9 cellular contexts compared by ENCODE assay signal in genomic region chr22:37660709-37661045, GRCh38. TPM values are rescaled to one million over a fixed set of nuclear protein-coding genes. Genes with fewer than 3 reads are reported as not detected.
DNase-seq lines count a peak whose midpoint lies in the region; ATAC-seq, FAIRE-seq and TF ChIP-seq lines count a peak whose summit lies in the region.
"Had no signal": no experiment of that assay in that cellular context is flagged by ENCODE, and none has a peak within 500 bp of the region (broad histone marks: within the 10 kb centered on the region; RNA-seq: fewer than 3 reads in every experiment).

No MANE protein-coding gene starts in this region.

- H3K9me3 Mint-ChIP-seq in activated naive CD4-positive, alpha-beta T cell treated with anti-CD3 and anti-CD28 coated beads, Interleukin-2, amount 10 ng/mL, durations not matched to agents 7 days and 5 days = no peaks in the 10 kb centered on the region
- H3K9me3 Mint-ChIP-seq in activated CD4-positive, alpha-beta memory T cell treated with anti-CD3 and anti-CD28 coated beads, Interleukin-2, amount 10 ng/mL, durations not matched to agents 7 days and 5 days = no peaks in the 10 kb centered on the region
- H3K9me3 Mint-ChIP-seq in Calu3 (ENCODE audit: low read depth, unreplicated experiment) = no peaks in the 10 kb centered on the region

- H3K27me3 Mint-ChIP-seq in activated naive CD4-positive, alpha-beta T cell treated with anti-CD3 and anti-CD28 coated beads, Interleukin-2, amount 10 ng/mL, durations not matched to agents 7 days and 5 days = no peaks in the 10 kb centered on the region
- no peaks in the 10 kb centered on the region for H3K27me3 Mint-ChIP-seq in activated CD4-positive, alpha-beta memory T cell treated with anti-CD3 and anti-CD28 coated beads, Interleukin-2, amount 10 ng/mL, durations not matched to agents 7 days and 5 days
- H3K27me3 Mint-ChIP-seq in Calu3 (ENCODE audit: unreplicated experiment) = no peaks in the 10 kb centered on the region

- peaks cover 40% of the 10 kb centered on the region for H3K4me1 Mint-ChIP-seq in activated naive CD4-positive, alpha-beta T cell treated with anti-CD3 and anti-CD28 coated beads, Interleukin-2, amount 10 ng/mL, durations not matched to agents 7 days and 5 days
- peaks cover 42% of the 10 kb centered on the region for H3K4me1 Mint-ChIP-seq in activated CD4-positive, alpha-beta memory T cell treated with anti-CD3 and anti-CD28 coated beads, Interleukin-2, amount 10 ng/mL, durations not matched to agents 7 days and 5 days
- peaks cover 40% of the 10 kb centered on the region for H3K4me1 Mint-ChIP-seq in Calu3 (ENCODE audit: low read depth, unreplicated experiment)

- ATAC-seq in HepG2 = no peak

- peak overlapping the region; percentile 81 for H3K4me3 Mint-ChIP-seq in activated naive CD4-positive, alpha-beta T cell treated with anti-CD3 and anti-CD28 coated beads, Interleukin-2, amount 10 ng/mL, durations not matched to agents 7 days and 5 days
- H3K4me3 Mint-ChIP-seq in activated CD4-positive, alpha-beta memory T cell treated with anti-CD3 and anti-CD28 coated beads, Interleukin-2, amount 10 ng/mL, durations not matched to agents 7 days and 5 days = peak overlapping the region; percentile 84
- H3K4me3 Mint-ChIP-seq in Calu3 (ENCODE audit: low read depth, unreplicated experiment) = no peak overlapping the region

- peaks cover 9 to 16% of the 10 kb centered on the region in 2 experiments for H3K36me3 ChIP-seq in HepG2 (replicated peaks in 1 of 2; ENCODE audit: control insufficient read depth in 1 of 2, insufficient read depth in 2 of 2, low read length in 2 of 2)
- H3K36me3 ChIP-seq in suprapubic skin = peaks cover 4% of the 10 kb centered on the region

- no peak for DNase-seq in activated naive CD4-positive, alpha-beta T cell treated with anti-CD3 and anti-CD28 coated beads, Interleukin-2, amount 10 ng/mL, durations not matched to agents 7 days and 5 days
- no peak for DNase-seq in activated naive CD4-positive, alpha-beta T cell treated with Interleukin-2 at 50 U/mL for 16 hours
- no peak for DNase-seq in activated CD4-positive, alpha-beta memory T cell treated with anti-CD3 and anti-CD28 coated beads, Interleukin-2, amount 10 ng/mL, durations not matched to agents 7 days and 5 days
- DNase-seq in HepG2 (ENCODE audit: low spot score) (no peak), suprapubic skin (ENCODE audit: low spot score in 2 of 2) (no peak), NCI-H2171 treated with DMSO at 0.1 percent for 48 hours (lab: John Stamatoyannopoulos, UW) (no peak), Calu3 (no peak)
- no peak for DNase-seq in NK-92 treated with Interleukin-12 subunit alpha and Interleukin-12 subunit beta, amount 100 ng/mL, for 24 hours (lab: John Stamatoyannopoulos, UW)
- DNase-seq: WERI-Rb-1 had no signal

- H3K27ac Mint-ChIP-seq in activated naive CD4-positive, alpha-beta T cell treated with anti-CD3 and anti-CD28 coated beads, Interleukin-2, amount 10 ng/mL, durations not matched to agents 7 days and 5 days = peak overlapping the region; percentile 73
- no peak overlapping the region for H3K27ac Mint-ChIP-seq in activated CD4-positive, alpha-beta memory T cell treated with anti-CD3 and anti-CD28 coated beads, Interleukin-2, amount 10 ng/mL, durations not matched to agents 7 days and 5 days
- H3K27ac Mint-ChIP-seq in Calu3 (ENCODE audit: unreplicated experiment) = no peak overlapping the region

- TF ChIP-seq RAD21 in HepG2 (CRISPR knock-in tag; IDR thresholded peaks at IDR 0.05) = no peak

- no peak overlapping the region for H2AFZ ChIP-seq in HepG2 (ENCODE audit: low read length)

- POLR2A ChIA-PET in activated CD4-positive, alpha-beta memory T cell treated with anti-CD3 and anti-CD28 coated beads, Interleukin-2, amount 10 ng/mL, durations not matched to agents 7 days and 5 days (lab: Charles Lee) = interaction anchor here (0.6 to 15.9 kb wide), 5 partner anchors 8 to 25 kb away, joined by 3 to 244 read pairs (median 6); partner anchors contain the start of genes LGALS1, NOL12 and SH3BP1
- POLR2A ChIA-PET in HepG2 (lab: Yijun Ruan, JAX) = interaction anchor here (0.8 to 11.2 kb wide), 15 partner anchors 12 to 149 kb away, joined by 3 to 242 read pairs (median 5); partner anchors contain the start of genes GCAT, GGA1, LGALS1 and NOL12

- TF ChIP-seq POLR2A in HepG2 (IDR thresholded peaks at IDR 0.05; ENCODE audit: insufficient read depth in 1 of 2, low read depth in 2 of 2, low read length in 2 of 2) (no peak), suprapubic skin (IDR thresholded peaks at IDR 0.05) (no peak)

- peaks cover 52% of the 10 kb centered on the region for H4K20me1 ChIP-seq in HepG2 (ENCODE audit: insufficient read depth, low read length)

- TF ChIP-seq CTCF in HepG2 (CRISPR knock-in tag; IDR thresholded peaks at IDR 0.05) (no peak), suprapubic skin (IDR thresholded peaks at IDR 0.05) (no peak), Calu3 (IDR thresholded peaks at IDR 0.05; ENCODE audit: unreplicated experiment) (no peak)

- peaks cover 65% of the 10 kb centered on the region for H3K79me2 ChIP-seq in HepG2 (ENCODE audit: insufficient read depth, low read length)

- H3K36me3 Mint-ChIP-seq in activated naive CD4-positive, alpha-beta T cell treated with anti-CD3 and anti-CD28 coated beads, Interleukin-2, amount 10 ng/mL, durations not matched to agents 7 days and 5 days = peaks cover 12% of the 10 kb centered on the region
- peaks cover 16% of the 10 kb centered on the region for H3K36me3 Mint-ChIP-seq in activated CD4-positive, alpha-beta memory T cell treated with anti-CD3 and anti-CD28 coated beads, Interleukin-2, amount 10 ng/mL, durations not matched to agents 7 days and 5 days (ENCODE audit: low read depth)
- peaks cover 36% of the 10 kb centered on the region for H3K36me3 Mint-ChIP-seq in Calu3 (ENCODE audit: insufficient read depth, unreplicated experiment)

- peak overlapping the region; percentile 94 for H3K4me2 ChIP-seq in HepG2 (ENCODE audit: low read depth, low read length)

- H3K4me3 ChIP-seq in HepG2 (replicated peaks in 1 of 3; ENCODE audit: insufficient read depth in 1 of 3, low read depth in 2 of 3, low read length in 3 of 3) (peak overlapping the region; percentile 75 to 97 (median 94)), suprapubic skin (no peak overlapping the region)

- no CpG with 5 or more reads among the region's 2 CpGs for WGBS in HepG2 (ENCODE audit: low lambda C conversion rate)
- 47% methylated on average over 2 of the region's 2 CpGs for WGBS in suprapubic skin

- H3K9me3 ChIP-seq in HepG2 (ENCODE audit: low read length) (no peaks in the 10 kb centered on the region), suprapubic skin (no peaks in the 10 kb centered on the region)

- intact Hi-C loops in HepG2 (cut with micrococcal nuclease; ENCODE audit: unreplicated experiment) (loop anchor here (1.0 kb wide), 2 partner anchors 17 to 21 kb away; no protein-coding TSS in a partner anchor), Calu3 (cut with micrococcal nuclease; ENCODE audit: unreplicated experiment) (no loop called here)

- H3K9ac ChIP-seq in HepG2 (ENCODE audit: insufficient read depth, low read depth, low read length) = peak overlapping the region; percentile 92

- BruUV-seq in HepG2 (replicated peaks; lab: Mats Ljungman, UMichigan) (no TSS peak), Calu3 (replicated peaks; lab: Mats Ljungman, UMichigan) (no TSS peak)

- no peak for TF ChIP-seq EP300 in HepG2 (IDR thresholded peaks at IDR 0.05; ENCODE audit: low read depth in 2 of 2, low read length in 2 of 2)
- no peak for TF ChIP-seq EP300 in HepG2 (CRISPR knock-in tag; IDR thresholded peaks at IDR 0.05; ENCODE audit: borderline replicate concordance)
- TF ChIP-seq EP300 in suprapubic skin (IDR thresholded peaks at IDR 0.05) = no peak

- H3K27me3 ChIP-seq in HepG2 (ENCODE audit: control insufficient read depth in 1 of 2, insufficient read depth in 2 of 2, low read length in 2 of 2) (no peaks in the 10 kb centered on the region; a peak in 1 of 5 replicates), suprapubic skin (no peaks in the 10 kb centered on the region)

- no peak for FAIRE-seq in HepG2 (lab: Jason Lieb, UNC)

- in situ Hi-C loops in HepG2 (cut with HindIII; ENCODE audit: extremely low pct_ligation_motif_present, low pct_unique_long_range_greater_than_20kb) = no loop called here

- CTCF ChIA-PET in activated naive CD4-positive, alpha-beta T cell treated with anti-CD3 and anti-CD28 coated beads, Interleukin-2, amount 10 ng/mL, durations not matched to agents 7 days and 5 days (lab: Charles Lee) = interaction anchor here (0.6 to 7.7 kb wide), 5 partner anchors 11 to 400 kb away, joined by 3 to 83 read pairs (median 15); partner anchors contain the start of gene LGALS1
- CTCF ChIA-PET in activated CD4-positive, alpha-beta memory T cell treated with anti-CD3 and anti-CD28 coated beads, Interleukin-2, amount 10 ng/mL, durations not matched to agents 7 days and 5 days (lab: Charles Lee) = interaction anchor here (0.9 to 12.8 kb wide), 7 partner anchors 10 to 53 kb away, joined by 3 to 191 read pairs (median 5); partner anchors contain the start of genes LGALS1 and NOL12
- CTCF ChIA-PET in HepG2 (lab: Yijun Ruan, JAX; ENCODE audit: low intra/inter-chr PET ratio, low total read pairs) (interaction anchor here (1.8 to 1.9 kb wide), 2 partner anchors 20 to 21 kb away, joined by 3 to 7 read pairs; no protein-coding TSS in a partner anchor), Calu3 (lab: Charles Lee) (interaction anchor here (0.8 to 1.8 kb wide), 3 partner anchors 17 to 54 kb away, joined by 3 to 13 read pairs (median 4); no protein-coding TSS in a partner anchor)

- H3K4me1 ChIP-seq in HepG2 (ENCODE audit: insufficient read depth, low read length) = peaks cover 64% of the 10 kb centered on the region
- peaks cover 36% of the 10 kb centered on the region for H3K4me1 ChIP-seq in suprapubic skin

- H3K27ac ChIP-seq in HepG2 (ENCODE audit: extremely low read length, insufficient read depth, low read length) (peak overlapping the region; percentile 93), suprapubic skin (peak overlapping the region; percentile 15)
- H3K27ac ChIP-seq: WERI-Rb-1 had no signal

RNA-seq across cellular contexts. Expression of gene PDXP, which starts 2.2 kb away (rescaled TPM):
- total RNA-seq in activated CD4-positive, alpha-beta memory T cell treated with anti-CD3 and anti-CD28 coated beads, Interleukin-2, amount 10 ng/mL, durations not matched to agents 7 days and 5 days = 10 to 100 TPM; 19.1 to 21.6 TPM
- total RNA-seq in HepG2 (2016; rRNA removed; fragmentation: Illumina TruSeq; extraction: Trizol) = 46.1 and 58.2 TPM in 2 replicates
- total RNA-seq in HepG2 (2016; cell fraction: cytosol; rRNA removed; fragmentation: Illumina TruSeq; extraction: Trizol; ENCODE audit: low read depth) = 62.9 and 64.6 TPM in 2 replicates
- total RNA-seq in HepG2 (2016; cell fraction: insoluble cytoplasmic fraction; rRNA removed; fragmentation: Illumina TruSeq; extraction: Trizol) = 45.3 and 56.4 TPM in 2 replicates
- 118 and 121 TPM in 2 replicates for total RNA-seq in HepG2 (2016; cell fraction: membrane; rRNA removed; fragmentation: Illumina TruSeq; extraction: Trizol)
- total RNA-seq in HepG2 (2016; cell fraction: nucleus; rRNA removed; fragmentation: Illumina TruSeq; extraction: Trizol) = 25.4 and 29.3 TPM in 2 replicates
- polyA plus RNA-seq in HepG2 (2011; rRNA removed) = 70.6 and 85.3 TPM in 2 replicates
- 84.8 and 95.4 TPM in 2 replicates for polyA plus RNA-seq in HepG2 (2011; cell fraction: cytosol; rRNA removed)
- polyA plus RNA-seq in HepG2 (2011; cell fraction: nucleus; rRNA removed) = 35.1 and 40.0 TPM in 2 replicates
- 56.1 and 70.1 TPM in 2 replicates for polyA plus RNA-seq in HepG2 (2012)
- 91.9 and 92.3 TPM in 2 replicates for polyA plus RNA-seq in HepG2 (2016; cell fraction: cytosol; fragmentation: Illumina TruSeq; extraction: Trizol; ENCODE audit: low read depth)
- 62.2 and 67.0 TPM in 2 replicates for polyA plus RNA-seq in HepG2 (2016; cell fraction: insoluble cytoplasmic fraction; fragmentation: Illumina TruSeq; extraction: Trizol; ENCODE audit: low read depth)
- polyA plus RNA-seq in HepG2 (2016; cell fraction: membrane; fragmentation: Illumina TruSeq; extraction: Trizol; ENCODE audit: low read depth) = 136 and 141 TPM in 2 replicates
- 55.6 and 56.4 TPM in 2 replicates for polyA plus RNA-seq in HepG2 (2016; cell fraction: nucleus; fragmentation: Illumina TruSeq; extraction: Trizol; ENCODE audit: insufficient read depth, low read depth)
- 51.1 and 129 TPM in 2 replicates for polyA minus RNA-seq in HepG2 (2011; rRNA and poly(A)+ RNA removed; ENCODE audit: low replicate concordance)
- 45.3 and 51.1 TPM in 2 replicates for polyA minus RNA-seq in HepG2 (2011; cell fraction: cytosol; rRNA and poly(A)+ RNA removed)
- 11.2 and 19.6 TPM in 2 replicates for polyA minus RNA-seq in HepG2 (2011; cell fraction: nucleus; rRNA and poly(A)+ RNA removed)
- 1 to 10 TPM; 4.2 to 6.1 (median 4.9) TPM for total RNA-seq in suprapubic skin
- 18.4 and 21.4 TPM in 2 replicates for total RNA-seq in Calu3 (2022)

RNA-seq across cellular contexts. Expression of gene LGALS1, which starts 14.8 kb away (rescaled TPM):
- 1,000 to 10,000 TPM; 2,209 to 2,240 TPM for total RNA-seq in activated CD4-positive, alpha-beta memory T cell treated with anti-CD3 and anti-CD28 coated beads, Interleukin-2, amount 10 ng/mL, durations not matched to agents 7 days and 5 days
- total RNA-seq in HepG2 (2016; rRNA removed; fragmentation: Illumina TruSeq; extraction: Trizol) (103 and 124 TPM in 2 replicates), suprapubic skin (100 to 1,000 TPM; 138 to 277 (median 207) TPM), Calu3 (2022) (61.4 and 72.3 TPM in 2 replicates)
- 57.9 and 62.2 TPM in 2 replicates for total RNA-seq in HepG2 (2016; cell fraction: cytosol; rRNA removed; fragmentation: Illumina TruSeq; extraction: Trizol; ENCODE audit: low read depth)
- total RNA-seq in HepG2 (2016; cell fraction: insoluble cytoplasmic fraction; rRNA removed; fragmentation: Illumina TruSeq; extraction: Trizol) = 112 and 139 TPM in 2 replicates
- total RNA-seq in HepG2 (2016; cell fraction: membrane; rRNA removed; fragmentation: Illumina TruSeq; extraction: Trizol) = 82.6 and 91.4 TPM in 2 replicates
- 41.9 and 43.3 TPM in 2 replicates for total RNA-seq in HepG2 (2016; cell fraction: nucleus; rRNA removed; fragmentation: Illumina TruSeq; extraction: Trizol)
- 858 and 969 TPM in 2 replicates for polyA plus RNA-seq in HepG2 (2011; rRNA removed)
- polyA plus RNA-seq in HepG2 (2011; cell fraction: cytosol; rRNA removed) = 832 and 1,201 TPM in 2 replicates
- polyA plus RNA-seq in HepG2 (2011; cell fraction: nucleus; rRNA removed) = 345 and 371 TPM in 2 replicates
- polyA plus RNA-seq in HepG2 (2012) = 159 and 278 TPM in 2 replicates
- polyA plus RNA-seq in HepG2 (2016; cell fraction: cytosol; fragmentation: Illumina TruSeq; extraction: Trizol; ENCODE audit: low read depth) = 67.7 and 71.5 TPM in 2 replicates
- polyA plus RNA-seq in HepG2 (2016; cell fraction: insoluble cytoplasmic fraction; fragmentation: Illumina TruSeq; extraction: Trizol; ENCODE audit: low read depth) = 127 and 134 TPM in 2 replicates
- 86.0 and 88.7 TPM in 2 replicates for polyA plus RNA-seq in HepG2 (2016; cell fraction: membrane; fragmentation: Illumina TruSeq; extraction: Trizol; ENCODE audit: low read depth)
- polyA plus RNA-seq in HepG2 (2016; cell fraction: nucleus; fragmentation: Illumina TruSeq; extraction: Trizol; ENCODE audit: insufficient read depth, low read depth) = 73.5 and 82.4 TPM in 2 replicates
- 698 and 901 TPM in 2 replicates for polyA minus RNA-seq in HepG2 (2011; rRNA and poly(A)+ RNA removed; ENCODE audit: low replicate concordance)
- 108 and 111 TPM in 2 replicates for polyA minus RNA-seq in HepG2 (2011; cell fraction: cytosol; rRNA and poly(A)+ RNA removed)
- polyA minus RNA-seq in HepG2 (2011; cell fraction: nucleus; rRNA and poly(A)+ RNA removed) = 36.1 and 40.8 TPM in 2 replicates

RNA-seq across cellular contexts. Expression of gene SH3BP1, which starts 21.2 kb away (rescaled TPM):
- total RNA-seq in activated CD4-positive, alpha-beta memory T cell treated with anti-CD3 and anti-CD28 coated beads, Interleukin-2, amount 10 ng/mL, durations not matched to agents 7 days and 5 days = 100 to 1,000 TPM; 161 to 162 TPM
- total RNA-seq in HepG2 (2016; rRNA removed; fragmentation: Illumina TruSeq; extraction: Trizol) = 8.4 and 9.4 TPM in 2 replicates
- total RNA-seq in HepG2 (2016; cell fraction: cytosol; rRNA removed; fragmentation: Illumina TruSeq; extraction: Trizol; ENCODE audit: low read depth) = 5.6 and 6.0 TPM in 2 replicates
- total RNA-seq in HepG2 (2016; cell fraction: insoluble cytoplasmic fraction; rRNA removed; fragmentation: Illumina TruSeq; extraction: Trizol) = 6.3 and 8.5 TPM in 2 replicates
- 9.2 and 11.0 TPM in 2 replicates for total RNA-seq in HepG2 (2016; cell fraction: membrane; rRNA removed; fragmentation: Illumina TruSeq; extraction: Trizol)
- total RNA-seq in HepG2 (2016; cell fraction: nucleus; rRNA removed; fragmentation: Illumina TruSeq; extraction: Trizol) = 6.6 and 9.5 TPM in 2 replicates
- polyA plus RNA-seq in HepG2 (2011; rRNA removed) = 15.7 and 18.5 TPM in 2 replicates
- 7.3 and 12.2 TPM in 2 replicates for polyA plus RNA-seq in HepG2 (2011; cell fraction: cytosol; rRNA removed)
- polyA plus RNA-seq in HepG2 (2011; cell fraction: nucleus; rRNA removed) = 56.4 and 86.5 TPM in 2 replicates
- polyA plus RNA-seq in HepG2 (2012) = 23.6 and 27.1 TPM in 2 replicates
- 7.5 and 7.7 TPM in 2 replicates for polyA plus RNA-seq in HepG2 (2016; cell fraction: cytosol; fragmentation: Illumina TruSeq; extraction: Trizol; ENCODE audit: low read depth)
- 11.5 and 13.3 TPM in 2 replicates for polyA plus RNA-seq in HepG2 (2016; cell fraction: insoluble cytoplasmic fraction; fragmentation: Illumina TruSeq; extraction: Trizol; ENCODE audit: low read depth)
- 12.3 and 13.5 TPM in 2 replicates for polyA plus RNA-seq in HepG2 (2016; cell fraction: membrane; fragmentation: Illumina TruSeq; extraction: Trizol; ENCODE audit: low read depth)
- polyA plus RNA-seq in HepG2 (2016; cell fraction: nucleus; fragmentation: Illumina TruSeq; extraction: Trizol; ENCODE audit: insufficient read depth, low read depth) = 17.9 and 27.8 TPM in 2 replicates
- 1.6 and 9.8 TPM in 2 replicates for polyA minus RNA-seq in HepG2 (2011; rRNA and poly(A)+ RNA removed; ENCODE audit: low replicate concordance)
- 6.4 and 9.8 TPM in 2 replicates for polyA minus RNA-seq in HepG2 (2011; cell fraction: cytosol; rRNA and poly(A)+ RNA removed)
- polyA minus RNA-seq in HepG2 (2011; cell fraction: nucleus; rRNA and poly(A)+ RNA removed) = 7.9 and 15.4 TPM in 2 replicates
- 10 to 100 TPM; 57.1 to 60.7 (median 57.7) TPM for total RNA-seq in suprapubic skin
- 13.0 and 17.6 TPM in 2 replicates for total RNA-seq in Calu3 (2022)

RNA-seq across cellular contexts. Expression of gene NOL12, which starts 25.5 kb away (rescaled TPM):
- total RNA-seq in activated CD4-positive, alpha-beta memory T cell treated with anti-CD3 and anti-CD28 coated beads, Interleukin-2, amount 10 ng/mL, durations not matched to agents 7 days and 5 days = 10 to 100 TPM; 36.6 to 36.9 TPM
- total RNA-seq in HepG2 (2016; rRNA removed; fragmentation: Illumina TruSeq; extraction: Trizol) (27.5 and 31.4 TPM in 2 replicates), suprapubic skin (10 to 100 TPM; 29.2 to 49.8 (median 40.7) TPM), Calu3 (2022) (23.7 and 26.8 TPM in 2 replicates)
- 16.8 and 19.1 TPM in 2 replicates for total RNA-seq in HepG2 (2016; cell fraction: cytosol; rRNA removed; fragmentation: Illumina TruSeq; extraction: Trizol; ENCODE audit: low read depth)
- total RNA-seq in HepG2 (2016; cell fraction: insoluble cytoplasmic fraction; rRNA removed; fragmentation: Illumina TruSeq; extraction: Trizol) = 32.5 and 33.9 TPM in 2 replicates
- 15.1 and 15.8 TPM in 2 replicates for total RNA-seq in HepG2 (2016; cell fraction: membrane; rRNA removed; fragmentation: Illumina TruSeq; extraction: Trizol)
- 16.0 and 18.3 TPM in 2 replicates for total RNA-seq in HepG2 (2016; cell fraction: nucleus; rRNA removed; fragmentation: Illumina TruSeq; extraction: Trizol)
- 11.8 and 14.3 TPM in 2 replicates for polyA plus RNA-seq in HepG2 (2011; rRNA removed)
- 10.6 and 13.4 TPM in 2 replicates for polyA plus RNA-seq in HepG2 (2011; cell fraction: cytosol; rRNA removed)
- 22.9 and 24.1 TPM in 2 replicates for polyA plus RNA-seq in HepG2 (2011; cell fraction: nucleus; rRNA removed)
- 7.3 and 8.5 TPM in 2 replicates for polyA plus RNA-seq in HepG2 (2012)
- polyA plus RNA-seq in HepG2 (2016; cell fraction: cytosol; fragmentation: Illumina TruSeq; extraction: Trizol; ENCODE audit: low read depth) = 11.0 and 12.6 TPM in 2 replicates
- 33.1 and 34.7 TPM in 2 replicates for polyA plus RNA-seq in HepG2 (2016; cell fraction: insoluble cytoplasmic fraction; fragmentation: Illumina TruSeq; extraction: Trizol; ENCODE audit: low read depth)
- 11.4 and 13.2 TPM in 2 replicates for polyA plus RNA-seq in HepG2 (2016; cell fraction: membrane; fragmentation: Illumina TruSeq; extraction: Trizol; ENCODE audit: low read depth)
- 32.5 and 32.7 TPM in 2 replicates for polyA plus RNA-seq in HepG2 (2016; cell fraction: nucleus; fragmentation: Illumina TruSeq; extraction: Trizol; ENCODE audit: insufficient read depth, low read depth)
- polyA minus RNA-seq in HepG2 (2011; rRNA and poly(A)+ RNA removed; ENCODE audit: low replicate concordance) = 17.5 and 18.0 TPM in 2 replicates
- 6.7 and 8.4 TPM in 2 replicates for polyA minus RNA-seq in HepG2 (2011; cell fraction: cytosol; rRNA and poly(A)+ RNA removed)
- polyA minus RNA-seq in HepG2 (2011; cell fraction: nucleus; rRNA and poly(A)+ RNA removed) = 18.2 and 19.4 TPM in 2 replicates

RNA-seq across cellular contexts. Expression of gene TRIOBP, which starts 36.2 kb away (rescaled TPM):
- 10 to 100 TPM; 40.9 to 42.7 TPM for total RNA-seq in activated CD4-positive, alpha-beta memory T cell treated with anti-CD3 and anti-CD28 coated beads, Interleukin-2, amount 10 ng/mL, durations not matched to agents 7 days and 5 days
- total RNA-seq in HepG2 (2016; rRNA removed; fragmentation: Illumina TruSeq; extraction: Trizol) (11.3 and 15.4 TPM in 2 replicates), suprapubic skin (10 to 100 TPM; 58.6 to 71.6 (median 64.3) TPM), Calu3 (2022) (85.3 and 86.5 TPM in 2 replicates)
- total RNA-seq in HepG2 (2016; cell fraction: cytosol; rRNA removed; fragmentation: Illumina TruSeq; extraction: Trizol; ENCODE audit: low read depth) = 7.1 and 8.1 TPM in 2 replicates
- 10.9 and 14.5 TPM in 2 replicates for total RNA-seq in HepG2 (2016; cell fraction: insoluble cytoplasmic fraction; rRNA removed; fragmentation: Illumina TruSeq; extraction: Trizol)
- total RNA-seq in HepG2 (2016; cell fraction: membrane; rRNA removed; fragmentation: Illumina TruSeq; extraction: Trizol) = 15.0 and 16.4 TPM in 2 replicates
- total RNA-seq in HepG2 (2016; cell fraction: nucleus; rRNA removed; fragmentation: Illumina TruSeq; extraction: Trizol) = 12.3 and 18.6 TPM in 2 replicates
- polyA plus RNA-seq in HepG2 (2011; rRNA removed) = 6.1 and 10.1 TPM in 2 replicates
- polyA plus RNA-seq in HepG2 (2011; cell fraction: cytosol; rRNA removed) = 5.6 and 8.0 TPM in 2 replicates
- polyA plus RNA-seq in HepG2 (2011; cell fraction: nucleus; rRNA removed) = 19.7 and 19.9 TPM in 2 replicates
- polyA plus RNA-seq in HepG2 (2012) = 7.0 TPM in 2 replicates
- 7.6 and 8.0 TPM in 2 replicates for polyA plus RNA-seq in HepG2 (2016; cell fraction: cytosol; fragmentation: Illumina TruSeq; extraction: Trizol; ENCODE audit: low read depth)
- 12.7 and 16.2 TPM in 2 replicates for polyA plus RNA-seq in HepG2 (2016; cell fraction: insoluble cytoplasmic fraction; fragmentation: Illumina TruSeq; extraction: Trizol; ENCODE audit: low read depth)
- polyA plus RNA-seq in HepG2 (2016; cell fraction: membrane; fragmentation: Illumina TruSeq; extraction: Trizol; ENCODE audit: low read depth) = 12.7 and 14.1 TPM in 2 replicates
- 21.7 and 21.8 TPM in 2 replicates for polyA plus RNA-seq in HepG2 (2016; cell fraction: nucleus; fragmentation: Illumina TruSeq; extraction: Trizol; ENCODE audit: insufficient read depth, low read depth)
- 23.8 and 48.7 TPM in 2 replicates for polyA minus RNA-seq in HepG2 (2011; rRNA and poly(A)+ RNA removed; ENCODE audit: low replicate concordance)
- 4.7 and 7.0 TPM in 2 replicates for polyA minus RNA-seq in HepG2 (2011; cell fraction: cytosol; rRNA and poly(A)+ RNA removed)
- 13.6 and 16.2 TPM in 2 replicates for polyA minus RNA-seq in HepG2 (2011; cell fraction: nucleus; rRNA and poly(A)+ RNA removed)

Comparison
In these comparisons a context has a peak if more than half of its experiments do, and no peak if none do; other contexts are left out.
1. RNA of gene LGALS1, which starts 14.8 kb away (total RNA-seq): 2,209 to 2,240 TPM in activated CD4-positive, alpha-beta memory T cell treated with anti-CD3 and anti-CD28 coated beads, Interleukin-2, amount 10 ng/mL, durations not matched to agents 7 days and 5 days; 138 to 277 TPM in suprapubic skin, 41.9 to 139 TPM in HepG2 and 61.4 to 72.3 TPM in Calu3; every median in the first group is over 4 times any median in the second.